In the genomic region with DNA sequence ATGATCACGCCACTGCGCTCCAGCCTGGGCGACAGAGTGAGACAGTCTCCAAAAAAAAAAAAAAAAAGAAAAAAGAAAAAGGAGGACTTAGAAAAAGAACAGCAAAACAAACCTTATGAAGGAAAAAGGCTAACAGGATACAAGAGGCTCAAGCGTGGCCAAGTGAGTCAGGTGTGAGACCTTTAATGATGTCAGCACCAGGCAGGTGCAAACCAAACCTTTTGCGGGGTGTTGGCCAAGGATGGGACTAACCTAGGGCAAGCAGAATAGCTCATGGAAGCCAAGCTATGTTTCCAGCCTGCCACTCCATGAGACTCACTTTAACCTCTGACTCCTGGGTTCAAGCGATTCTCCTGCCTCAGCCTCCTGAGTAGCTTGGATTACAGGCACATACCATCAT, we compare ENCODE assay signal across 20 cellular contexts.
"Had no signal": no experiment of that assay in that cellular context is flagged by ENCODE, and none has a peak within 500 bp of the region (broad histone marks: within the 10 kb centered on the region; RNA-seq: fewer than 3 reads in every experiment).

No MANE protein-coding gene starts in this region.

- H3K9me3 ChIP-seq: colonic mucosa, psoas muscle, spleen, testis, tibial nerve, upper lobe of right lung had no signal

- H3K27ac ChIP-seq: colonic mucosa, foreskin keratinocyte, hepatocyte, parathyroid adenoma, psoas muscle, spleen, testis, tibial nerve, upper lobe of right lung had no signal

- DNase-seq: colonic mucosa; dermis blood vessel endothelial cell; erythroblast; naive thymus-derived CD4-positive, alpha-beta T cell; nephron progenitor cell; psoas muscle; retina; spleen; stimulated activated CD4-positive, alpha-beta T cell treated with anti-CD3 and anti-CD28 coated beads, Interleukin-15, amount 100 ng/mL, for 24 hours; stimulated activated CD4-positive, alpha-beta T cell treated with anti-CD3 and anti-CD28 coated beads, Interleukin-1b, Interleukin-23, amount 100 ng/mL, for 48 hours; stimulated activated CD4-positive, alpha-beta T cell treated with anti-CD3 and anti-CD28 coated beads, Interleukin-4, amount 100 ng/mL, for 24 hours; stimulated activated naive CD8-positive, alpha-beta T cell treated with anti-CD3 and anti-CD28 coated beads, Interleukin-15, amount 100 ng/mL, for 72 hours; testis; upper lobe of right lung had no signal

- ATAC-seq: foreskin keratinocyte; naive thymus-derived CD4-positive, alpha-beta T cell; psoas muscle; sciatic nerve; stimulated activated memory B cell treated with anti-CD40 and anti-IgM and Interleukin-4, amounts not matched to agents 10 μg/mL and 1 μg/mL and 100 μg/mL, for 72 hours; stimulated activated naive CD8-positive, alpha-beta T cell treated with anti-CD3 and anti-CD28 coated beads, Interleukin-15, amount 100 ng/mL, for 72 hours; upper lobe of right lung had no signal

- H3K27me3 ChIP-seq: colonic mucosa, foreskin keratinocyte, hepatocyte, spleen, testis, tibial nerve, upper lobe of right lung had no signal

- H3K4me1 ChIP-seq: colonic mucosa, foreskin keratinocyte, parathyroid adenoma, psoas muscle, testis, tibial nerve, upper lobe of right lung had no signal

- H3K9ac ChIP-seq: parathyroid adenoma had no signal

- H3K36me3 ChIP-seq: colonic mucosa, spleen, tibial nerve, upper lobe of right lung had no signal

- H3K4me3 ChIP-seq: colonic mucosa, hepatocyte, psoas muscle, spleen, testis, tibial nerve, upper lobe of right lung had no signal
